10 cellular contexts compared by ENCODE assay signal in genomic region chr17:74569001-74569391, GRCh38. TPM values are rescaled to one million over a fixed set of nuclear protein-coding genes. Genes with fewer than 3 reads are reported as not detected.
A peak's percentile ranks its signal among the peaks of the same experiment; 100 is the strongest.
DNase-seq lines count a peak whose midpoint lies in the region; ATAC-seq, FAIRE-seq and TF ChIP-seq lines count a peak whose summit lies in the region.
"Had no signal": no experiment of that assay in that cellular context is flagged by ENCODE, and none has a peak within 500 bp of the region (broad histone marks: within the 10 kb centered on the region; RNA-seq: fewer than 3 reads in every experiment).

No MANE protein-coding gene starts in this region.

- H3K79me2 ChIP-seq in GM12878 (ENCODE audit: control insufficient read depth, insufficient read depth, low read length), result no peaks in the 10 kb centered on the region

- H3K27ac ChIP-seq in GM12878 (ENCODE audit: control insufficient read depth, insufficient read depth) (no peak overlapping the region), neutrophil (peak overlapping the region; percentile 58)

- H3K4me2 ChIP-seq in GM12878 (ENCODE audit: control insufficient read depth, insufficient read depth), result no peak overlapping the region

- H3K27me3 ChIP-seq in GM12878 (replicated peaks in 1 of 2; ENCODE audit: control insufficient read depth in 2 of 2, insufficient read depth in 2 of 2, low read length in 1 of 2) (peaks cover 0 to 3% of the 10 kb centered on the region in 2 experiments; a peak in 1 of 4 replicates), neutrophil (peaks cover 88% of the 10 kb centered on the region)

- no peak for TF ChIP-seq POLR2A in GM12878 (IDR thresholded peaks at IDR 0.05; ENCODE audit: low read depth, low read length)

- no peaks in the 10 kb centered on the region for H4K20me1 ChIP-seq in GM12878 (ENCODE audit: control insufficient read depth, insufficient read depth)

- intact Hi-C loops in GM12878 (cut with micrococcal nuclease; ENCODE audit: unreplicated experiment), result loop anchor here (5.0 kb wide), 1 partner anchor 78 kb away; no protein-coding TSS in a partner anchor

- H3K9me3 ChIP-seq in GM12878 (replicated peaks; ENCODE audit: control insufficient read depth, insufficient read depth, low read length) (no peaks in the 10 kb centered on the region), neutrophil (no peaks in the 10 kb centered on the region)

- RAD21 ChIA-PET in GM12878 (lab: Charles Lee; ENCODE audit: unreplicated experiment), result no interaction called here

- H3K4me1 ChIP-seq in GM12878 (ENCODE audit: control insufficient read depth, insufficient read depth, low read length) (no peaks in the 10 kb centered on the region), neutrophil (ENCODE audit: control insufficient read depth in 1 of 2, insufficient read depth in 1 of 2, low read depth in 1 of 2, low read length in 1 of 2) (peaks cover 26 to 60% of the 10 kb centered on the region in 2 experiments)

- no peak for TF ChIP-seq EP300 in GM12878 (IDR thresholded peaks at IDR 0.05; ENCODE audit: borderline replicate concordance in 1 of 2, control insufficient read depth in 1 of 2, low read depth in 2 of 2, low read length in 2 of 2)

- no peak for TF ChIP-seq CTCF in GM12878 (IDR thresholded peaks at IDR 0.05 in 2 of 3, conservative IDR thresholded peaks at IDR 0.05 in 1 of 3; ENCODE audit: control insufficient read depth in 2 of 3, extremely low read depth in 1 of 3, insufficient read depth in 1 of 3, low read depth in 3 of 3, low read length in 3 of 3)
- TF ChIP-seq CTCF in neutrophil (IDR thresholded peaks at IDR 0.05), result no peak

- no peak for ATAC-seq in GM12878
- ATAC-seq in GM21786 (IDR thresholded peaks at IDR 0.05; ENCODE audit: unreplicated experiment), result no peak

- H3K9ac ChIP-seq in GM12878 (ENCODE audit: control insufficient read depth, insufficient read depth, low read length), result no peak overlapping the region

- no TSS peak for BruUV-seq in GM12878 (replicated peaks; lab: Mats Ljungman, UMichigan)

- H3K36me3 ChIP-seq in GM12878 (ENCODE audit: control insufficient read depth in 2 of 2, insufficient read depth in 2 of 2, low read length in 1 of 2) (no peaks in the 10 kb centered on the region), neutrophil (no peaks in the 10 kb centered on the region)

- 53% methylated on average over 6 of the region's 6 CpGs for WGBS in GM12878 (ENCODE audit: insufficient coverage, insufficient replicate concordance, low lambda C conversion rate, missing lambda C conversion rate)

- POLR2A ChIA-PET in GM12878 (lab: Charles Lee), result interaction anchor here (0.6 kb wide), 1 partner anchor 104 kb away, joined by 3 read pairs; no protein-coding TSS in a partner anchor

- no peak overlapping the region for H2AFZ ChIP-seq in GM12878 (ENCODE audit: control insufficient read depth, low read depth, low read length)

- DNase-seq in Caki2 (ENCODE audit: low read depth), result peak; percentile 12
- DNase-seq in GM12878 (ENCODE audit: low read depth, low spot score), result no peak
- DNase-seq in activated CD8-positive, alpha-beta memory T cell treated with anti-CD3 and anti-CD28 coated beads, Interleukin-2, amount 50 U/mL, for 4 hours, result no peak
- DNase-seq in HCEC 1CT, result no peak
- DNase-seq: activated CD4-positive, alpha-beta T cell treated with anti-CD3 and anti-CD28 coated beads, Interleukin-2, amount 50 U/mL, for 1 hour had no signal

- CTCF ChIA-PET in GM12878 (lab: Yijun Ruan, JAX), result no interaction called here

- in situ Hi-C loops in Caki2 (cut with HindIII; ENCODE audit: low pct_unique_long_range_greater_than_20kb, low sequenced_read_pairs), result no loop called here
- in situ Hi-C loops in GM12878 (cut with MboI), result no loop called here

- SMC1A ChIA-PET in GM12878 (lab: Charles Lee; ENCODE audit: uncharacterized antibody, unreplicated experiment), result interaction anchor here (0.9 kb wide), 1 partner anchor 71 kb away, joined by 3 read pairs; no protein-coding TSS in a partner anchor

- no peak for FAIRE-seq in GM12878 (lab: Jason Lieb, UNC)
- FAIRE-seq: D721Med had no signal

- H3K4me3 ChIP-seq in GM12878, result no peak overlapping the region
- no peak overlapping the region for H3K4me3 ChIP-seq in neutrophil (ENCODE audit: low read depth in 1 of 2, low read length in 1 of 2)

- TF ChIP-seq RAD21 in GM12878 (IDR thresholded peaks at IDR 0.05; ENCODE audit: insufficient read depth, low read depth, low read length), result no peak

RNA-seq across cellular contexts. Expression of gene CD300H, which starts 1.7 kb away (rescaled TPM):
- total RNA-seq in Caki2 (2014; rRNA removed; shearing (Covaris generic); ENCODE audit: low replicate concordance), result not detected in 2 replicates
- total RNA-seq in GM12878 (2013; cell fraction: nucleolus; rRNA removed), result not detected in 2 replicates
- total RNA-seq in GM12878 (2014; rRNA removed), result not detected in 2 replicates
- not detected in 2 replicates for total RNA-seq in GM12878 (2014; rRNA removed; fragmentation: Illumina TruSeq; extraction: Trizol)
- total RNA-seq in GM12878 (2021), result not detected in 2 replicates
- polyA plus RNA-seq in GM12878 (2011; ENCODE audit: low read depth), result not detected
- polyA plus RNA-seq in GM12878 (2011; rRNA removed), result not detected in 2 replicates
- polyA plus RNA-seq in GM12878 (2011; cell fraction: cytosol; rRNA removed), result not detected in 2 replicates
- not detected in 2 replicates for polyA plus RNA-seq in GM12878 (2011; cell fraction: nucleus; rRNA removed)
- polyA plus RNA-seq in GM12878 (2012), result not detected in 2 replicates
- polyA plus RNA-seq in GM12878 (2014; fragmentation: Illumina TruSeq; extraction: Trizol), result not detected in 2 replicates
- not detected for polyA plus RNA-seq in GM12878 (2014; fragmentation: Nextera tagmentation; extraction: Ambion mirVana)
- not detected in 2 replicates for polyA plus RNA-seq in GM12878 (2014; rRNA removed)
- not detected for polyA plus RNA-seq in GM12878 (2016; fragmentation: Nextera tagmentation; extraction: Ambion mirVana)
- not detected in 2 replicates for polyA minus RNA-seq in GM12878 (2011; rRNA and poly(A)+ RNA removed)
- polyA minus RNA-seq in GM12878 (2011; cell fraction: cytosol; rRNA and poly(A)+ RNA removed), result not detected in 2 replicates
- polyA minus RNA-seq in GM12878 (2011; cell fraction: nucleus; rRNA and poly(A)+ RNA removed), result not detected in 2 replicates
- total RNA-seq: progenitor cell of endocrine pancreas had no signal

RNA-seq across cellular contexts. Expression of gene CD300C, which starts 23.1 kb away (rescaled TPM):
- total RNA-seq in Caki2 (2014; rRNA removed; shearing (Covaris generic); ENCODE audit: low replicate concordance), result not detected in 2 replicates
- total RNA-seq in GM12878 (2013; cell fraction: nucleolus; rRNA removed), result not detected in 2 replicates
- total RNA-seq in GM12878 (2014; rRNA removed), result 0.23 and 0.27 TPM in 2 replicates
- 0.13 TPM in 1 of 2 replicates, not detected in the other for total RNA-seq in GM12878 (2014; rRNA removed; fragmentation: Illumina TruSeq; extraction: Trizol)
- total RNA-seq in GM12878 (2021), result 0.19 and 0.38 TPM in 2 replicates
- polyA plus RNA-seq in GM12878 (2011; ENCODE audit: low read depth), result 0.17 TPM
- polyA plus RNA-seq in GM12878 (2011; rRNA removed), result 0.12 TPM in 1 of 2 replicates, not detected in the other
- not detected in 2 replicates for polyA plus RNA-seq in GM12878 (2011; cell fraction: cytosol; rRNA removed)
- polyA plus RNA-seq in GM12878 (2011; cell fraction: nucleus; rRNA removed), result 0.18 TPM in 1 of 2 replicates, not detected in the other
- 0.16 and 0.29 TPM in 2 replicates for polyA plus RNA-seq in GM12878 (2012)
- 0.25 TPM in 1 of 2 replicates, not detected in the other for polyA plus RNA-seq in GM12878 (2014; fragmentation: Illumina TruSeq; extraction: Trizol)
- polyA plus RNA-seq in GM12878 (2014; fragmentation: Nextera tagmentation; extraction: Ambion mirVana), result under 1 TPM in 1 of 2 experiments, not detected in 1; 0.13 TPM
- 0.11 TPM in 1 of 2 replicates, not detected in the other for polyA plus RNA-seq in GM12878 (2014; rRNA removed)
- under 1 TPM in 1 of 2 experiments, not detected in 1; 0.24 TPM for polyA plus RNA-seq in GM12878 (2016; fragmentation: Nextera tagmentation; extraction: Ambion mirVana)
- not detected in 2 replicates for polyA minus RNA-seq in GM12878 (2011; rRNA and poly(A)+ RNA removed)
- not detected in 2 replicates for polyA minus RNA-seq in GM12878 (2011; cell fraction: cytosol; rRNA and poly(A)+ RNA removed)
- not detected in 2 replicates for polyA minus RNA-seq in GM12878 (2011; cell fraction: nucleus; rRNA and poly(A)+ RNA removed)
- total RNA-seq: progenitor cell of endocrine pancreas had no signal

RNA-seq across cellular contexts. Expression of gene CD300LD, which starts 23.1 kb away (rescaled TPM):
- not detected in 2 replicates for total RNA-seq in Caki2 (2014; rRNA removed; shearing (Covaris generic); ENCODE audit: low replicate concordance)
- not detected in 2 replicates for total RNA-seq in GM12878 (2013; cell fraction: nucleolus; rRNA removed)
- total RNA-seq in GM12878 (2014; rRNA removed), result not detected in 2 replicates
- total RNA-seq in GM12878 (2014; rRNA removed; fragmentation: Illumina TruSeq; extraction: Trizol), result not detected in 2 replicates
- total RNA-seq in GM12878 (2021), result not detected in 2 replicates
- not detected for polyA plus RNA-seq in GM12878 (2011; ENCODE audit: low read depth)
- not detected in 2 replicates for polyA plus RNA-seq in GM12878 (2011; rRNA removed)
- not detected in 2 replicates for polyA plus RNA-seq in GM12878 (2011; cell fraction: cytosol; rRNA removed)
- polyA plus RNA-seq in GM12878 (2011; cell fraction: nucleus; rRNA removed), result not detected in 2 replicates
- polyA plus RNA-seq in GM12878 (2012), result not detected in 2 replicates
- not detected in 2 replicates for polyA plus RNA-seq in GM12878 (2014; fragmentation: Illumina TruSeq; extraction: Trizol)
- polyA plus RNA-seq in GM12878 (2014; fragmentation: Nextera tagmentation; extraction: Ambion mirVana), result not detected
- polyA plus RNA-seq in GM12878 (2014; rRNA removed), result not detected in 2 replicates
- not detected for polyA plus RNA-seq in GM12878 (2016; fragmentation: Nextera tagmentation; extraction: Ambion mirVana)
- polyA minus RNA-seq in GM12878 (2011; rRNA and poly(A)+ RNA removed), result not detected in 2 replicates
- not detected in 2 replicates for polyA minus RNA-seq in GM12878 (2011; cell fraction: cytosol; rRNA and poly(A)+ RNA removed)
- polyA minus RNA-seq in GM12878 (2011; cell fraction: nucleus; rRNA and poly(A)+ RNA removed), result not detected in 2 replicates
- total RNA-seq: progenitor cell of endocrine pancreas had no signal
- polyA plus RNA-seq: adipose tissue had no signal

RNA-seq across cellular contexts. Expression of gene CD300LB, which starts 37.7 kb away (rescaled TPM):
- total RNA-seq in Caki2 (2014; rRNA removed; shearing (Covaris generic); ENCODE audit: low replicate concordance), result not detected in 2 replicates
- 0.38 and 0.47 TPM in 2 replicates for total RNA-seq in GM12878 (2013; cell fraction: nucleolus; rRNA removed)
- 0.38 and 0.56 TPM in 2 replicates for total RNA-seq in GM12878 (2014; rRNA removed)
- total RNA-seq in GM12878 (2014; rRNA removed; fragmentation: Illumina TruSeq; extraction: Trizol), result 0.14 and 0.27 TPM in 2 replicates
- 0.08 and 0.23 TPM in 2 replicates for total RNA-seq in GM12878 (2021)
- polyA plus RNA-seq in GM12878 (2011; ENCODE audit: low read depth), result 0.10 TPM
- 0.56 and 0.57 TPM in 2 replicates for polyA plus RNA-seq in GM12878 (2011; rRNA removed)
- 0.90 and 1.0 TPM in 2 replicates for polyA plus RNA-seq in GM12878 (2011; cell fraction: cytosol; rRNA removed)
- polyA plus RNA-seq in GM12878 (2011; cell fraction: nucleus; rRNA removed), result 0.41 and 0.60 TPM in 2 replicates
- 0.29 and 0.30 TPM in 2 replicates for polyA plus RNA-seq in GM12878 (2012)
- polyA plus RNA-seq in GM12878 (2014; fragmentation: Illumina TruSeq; extraction: Trizol), result 0.17 and 0.24 TPM in 2 replicates
- not detected for polyA plus RNA-seq in GM12878 (2014; fragmentation: Nextera tagmentation; extraction: Ambion mirVana)
- polyA plus RNA-seq in GM12878 (2014; rRNA removed), result 0.08 and 0.15 TPM in 2 replicates
- polyA plus RNA-seq in GM12878 (2016; fragmentation: Nextera tagmentation; extraction: Ambion mirVana), result not detected
- polyA minus RNA-seq in GM12878 (2011; rRNA and poly(A)+ RNA removed), result 0.57 and 0.59 TPM in 2 replicates
- polyA minus RNA-seq in GM12878 (2011; cell fraction: cytosol; rRNA and poly(A)+ RNA removed), result not detected in 2 replicates
- 0.24 and 0.29 TPM in 2 replicates for polyA minus RNA-seq in GM12878 (2011; cell fraction: nucleus; rRNA and poly(A)+ RNA removed)
- total RNA-seq: progenitor cell of endocrine pancreas had no signal

RNA-seq across cellular contexts. Expression of gene CD300E, which starts 54.5 kb away (rescaled TPM):
- total RNA-seq in Caki2 (2014; rRNA removed; shearing (Covaris generic); ENCODE audit: low replicate concordance), result not detected in 2 replicates
- not detected in 2 replicates for total RNA-seq in GM12878 (2013; cell fraction: nucleolus; rRNA removed)
- total RNA-seq in GM12878 (2014; rRNA removed) (not detected in 2 replicates), GM12878 (2014; rRNA removed; fragmentation: Illumina TruSeq; extraction: Trizol) (not detected in 2 replicates), GM12878 (2021) (not detected in 2 replicates)
- polyA plus RNA-seq in GM12878 (2011; ENCODE audit: low read depth), result not detected
- polyA plus RNA-seq in GM12878 (2011; rRNA removed) (not detected in 2 replicates), GM12878 (2014; fragmentation: Illumina TruSeq; extraction: Trizol) (not detected in 2 replicates), GM12878 (2014; fragmentation: Nextera tagmentation; extraction: Ambion mirVana) (not detected), GM12878 (2014; rRNA removed) (not detected in 2 replicates), GM12878 (2016; fragmentation: Nextera tagmentation; extraction: Ambion mirVana) (not detected)
- polyA plus RNA-seq in GM12878 (2011; cell fraction: cytosol; rRNA removed), result 0.01 TPM in 1 of 2 replicates, not detected in the other
- polyA plus RNA-seq in GM12878 (2011; cell fraction: nucleus; rRNA removed), result not detected in 2 replicates
- not detected in 2 replicates for polyA plus RNA-seq in GM12878 (2012)
- not detected in 2 replicates for polyA minus RNA-seq in GM12878 (2011; rRNA and poly(A)+ RNA removed)
- not detected in 2 replicates for polyA minus RNA-seq in GM12878 (2011; cell fraction: cytosol; rRNA and poly(A)+ RNA removed)
- not detected in 2 replicates for polyA minus RNA-seq in GM12878 (2011; cell fraction: nucleus; rRNA and poly(A)+ RNA removed)
- total RNA-seq: progenitor cell of endocrine pancreas had no signal
